ENCODE assay signal across 16 cellular contexts in the genomic region with DNA sequence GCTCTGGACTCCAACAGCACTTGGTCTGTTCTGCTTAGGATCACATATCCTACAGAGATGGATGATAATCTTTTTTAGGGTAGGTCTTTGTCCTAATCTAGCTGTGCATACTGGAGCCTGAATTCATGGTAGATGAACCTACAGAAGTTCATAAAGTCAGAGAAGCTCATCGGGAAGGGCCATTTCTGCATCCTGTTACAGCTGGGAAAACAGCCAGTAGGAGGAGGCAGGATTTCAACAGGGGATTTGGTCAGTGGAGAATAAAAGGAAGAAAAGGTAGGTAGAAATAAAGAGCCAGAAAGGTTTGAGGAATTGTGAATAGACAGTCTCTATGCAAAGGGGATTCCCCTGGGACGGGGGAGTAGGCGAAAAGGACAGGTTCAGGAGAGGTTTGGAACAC.
"Had no signal": no experiment of that assay in that cellular context is flagged by ENCODE, and none has a peak within 500 bp of the region (broad histone marks: within the 10 kb centered on the region; RNA-seq: fewer than 3 reads in every experiment).

No MANE protein-coding gene starts in this region.

- H3K4me3 ChIP-seq: body of pancreas, lung, testis had no signal

- ATAC-seq: activated CD8-positive, alpha-beta memory T cell treated with anti-CD3 and anti-CD28 coated beads, Interleukin-2, amount 10 ng/mL, durations not matched to agents 7 days and 5 days; activated naive CD4-positive, alpha-beta T cell treated with anti-CD3 and anti-CD28 coated beads, Interleukin-2, amount 50 U/mL, for 72 hours; body of pancreas; naive thymus-derived CD4-positive, alpha-beta T cell had no signal

- DNase-seq: activated CD4-positive, alpha-beta T cell treated with anti-CD3 and anti-CD28 coated beads, Interleukin-2, amount 50 U/mL, for 4 hours; activated CD4-positive, CD25-positive, alpha-beta regulatory T cell treated with anti-CD3 and anti-CD28 coated beads, Interleukin-2, amount 50 U/mL, for 72 hours; activated CD8-positive, alpha-beta memory T cell treated with anti-CD3 and anti-CD28 coated beads, Interleukin-2, amount 10 ng/mL, durations not matched to agents 7 days and 5 days; activated effector memory CD4-positive, alpha-beta T cell treated with Interleukin-2 at 50 U/mL for 16 hours; activated T-cell treated with anti-CD3 and anti-CD28 coated beads, Interleukin-2, amount 50 U/mL, for 24 hours; amniotic stem cell; body of pancreas; hypothalamus; naive thymus-derived CD4-positive, alpha-beta T cell; nucleus accumbens; stimulated activated CD4-positive, alpha-beta T cell treated with anti-CD3 and anti-CD28 coated beads, Interleukin-2, amount 100 ng/mL, for 48 hours; testis had no signal

- H3K4me1 ChIP-seq: testis had no signal

- H3K27me3 ChIP-seq: body of pancreas, testis had no signal

- H3K9me3 ChIP-seq: body of pancreas, testis had no signal

- H3K27ac ChIP-seq: body of pancreas, testis had no signal

- H3K36me3 Mint-ChIP-seq: activated CD8-positive, alpha-beta memory T cell treated with anti-CD3 and anti-CD28 coated beads, Interleukin-2, amount 10 ng/mL, durations not matched to agents 7 days and 5 days; activated naive CD4-positive, alpha-beta T cell treated with anti-CD3 and anti-CD28 coated beads, Interleukin-2, amount 50 U/mL, for 72 hours had no signal

- H3K9me3 Mint-ChIP-seq: activated naive CD4-positive, alpha-beta T cell treated with anti-CD3 and anti-CD28 coated beads, Interleukin-2, amount 50 U/mL, for 72 hours; activated T-cell treated with anti-CD3 and anti-CD28 coated beads, Interleukin-2, amount 50 U/mL, for 24 hours; naive thymus-derived CD4-positive, alpha-beta T cell; stimulated activated naive CD8-positive, alpha-beta T cell treated with anti-CD3 and anti-CD28 coated beads, Interleukin-15, Interleukin-2, amounts not matched to agents 100 ng/mL and 50 ng/mL, for 24 hours; T-helper 2 cell treated with Interferon-gamma antibody and Interleukin-4, amounts not matched to agents 5 μg/mL and 100 μg/mL, for 36 hours had no signal

- H3K4me3 Mint-ChIP-seq: activated CD8-positive, alpha-beta memory T cell treated with anti-CD3 and anti-CD28 coated beads, Interleukin-2, amount 10 ng/mL, durations not matched to agents 7 days and 5 days; activated T-cell treated with anti-CD3 and anti-CD28 coated beads, Interleukin-2, amount 50 U/mL, for 24 hours; naive thymus-derived CD4-positive, alpha-beta T cell; stimulated activated naive CD8-positive, alpha-beta T cell treated with anti-CD3 and anti-CD28 coated beads, Interleukin-15, Interleukin-2, amounts not matched to agents 100 ng/mL and 50 ng/mL, for 24 hours; T-helper 2 cell treated with Interferon-gamma antibody and Interleukin-4, amounts not matched to agents 5 μg/mL and 100 μg/mL, for 36 hours had no signal

- H3K27me3 Mint-ChIP-seq: activated T-cell treated with anti-CD3 and anti-CD28 coated beads, Interleukin-2, amount 50 U/mL, for 24 hours; naive thymus-derived CD4-positive, alpha-beta T cell had no signal

- H3K27ac Mint-ChIP-seq: activated CD8-positive, alpha-beta memory T cell treated with anti-CD3 and anti-CD28 coated beads, Interleukin-2, amount 10 ng/mL, durations not matched to agents 7 days and 5 days; activated T-cell treated with anti-CD3 and anti-CD28 coated beads, Interleukin-2, amount 50 U/mL, for 24 hours; stimulated activated naive CD8-positive, alpha-beta T cell treated with anti-CD3 and anti-CD28 coated beads, Interleukin-15, Interleukin-2, amounts not matched to agents 100 ng/mL and 50 ng/mL, for 24 hours; T-helper 2 cell treated with Interferon-gamma antibody and Interleukin-4, amounts not matched to agents 5 μg/mL and 100 μg/mL, for 36 hours had no signal

- H3K4me1 Mint-ChIP-seq: activated CD8-positive, alpha-beta memory T cell treated with anti-CD3 and anti-CD28 coated beads, Interleukin-2, amount 10 ng/mL, durations not matched to agents 7 days and 5 days had no signal
